Comparison of ENCODE assay signal across 25 cellular contexts in the genomic region with DNA sequence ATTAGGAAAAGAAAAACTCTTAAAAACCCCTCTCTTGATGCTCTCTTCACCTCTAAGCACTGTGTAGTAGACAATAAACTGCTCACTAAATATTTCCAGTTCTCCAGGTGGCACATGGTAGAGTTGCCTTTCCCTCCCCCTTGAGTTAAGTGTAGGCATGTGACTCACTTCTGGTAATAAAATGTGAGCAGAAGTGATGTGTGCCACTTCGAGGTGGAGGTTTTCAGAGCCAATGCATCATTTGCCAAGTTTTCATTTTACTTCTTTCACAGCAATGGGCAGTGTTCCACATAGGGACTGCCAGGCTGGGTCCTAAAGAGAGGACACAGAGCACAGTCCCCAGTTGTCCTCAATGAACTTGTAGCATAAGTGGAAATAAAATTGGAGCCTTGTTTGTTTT.
DNase-seq lines count a peak whose midpoint lies in the region; ATAC-seq and TF ChIP-seq lines count a peak whose summit lies in the region.
"Had no signal": no experiment of that assay in that cellular context is flagged by ENCODE, and none has a peak within 500 bp of the region (broad histone marks: within the 10 kb centered on the region; RNA-seq: fewer than 3 reads in every experiment).

No MANE protein-coding gene starts in this region.

- BruUV-seq in A673 (replicated peaks; lab: Mats Ljungman, UMichigan): no TSS peak

- no peaks in the 10 kb centered on the region for H3K79me2 ChIP-seq in Loucy (ENCODE audit: insufficient read depth, low read length)

- H3K9me3 ChIP-seq in A673 (ENCODE audit: low read depth, low read length, poor library complexity, severe bottlenecking): peaks cover 12% of the 10 kb centered on the region
- peaks cover 10% of the 10 kb centered on the region for H3K9me3 ChIP-seq in Loucy (ENCODE audit: insufficient read depth, low read depth, low read length)
- H3K9me3 ChIP-seq in sigmoid colon: peaks cover 0 to 4% (median 1%) of the 10 kb centered on the region in 4 donors
- H3K9me3 ChIP-seq: vagina had no signal

- DNase-seq in A673 (ENCODE audit: low spot score): peak; percentile 33
- peak; percentile 21 for DNase-seq in SW480 (ENCODE audit: low spot score)
- peak; percentile 26 to 52 for DNase-seq in left colon
- no peak for DNase-seq in NCI-H1436 (lab: John Stamatoyannopoulos, UW)
- DNase-seq in sigmoid colon: no peak
- no peak for DNase-seq in hypothalamus (lab: John Stamatoyannopoulos, UW)
- DNase-seq: activated CD4-positive, alpha-beta T cell treated with anti-CD3 and anti-CD28 coated beads for 48 hours; activated CD8-positive, alpha-beta memory T cell treated with anti-CD3 and anti-CD28 coated beads, Interleukin-2, amount 10 ng/mL, durations not matched to agents 7 days and 5 days; cerebellar nuclear complex; effector CD4-positive, alpha-beta T cell; erythroblast; GOT3; mesenchymal stem cell; naive thymus-derived CD4-positive, alpha-beta T cell; NCI-H187 treated with DMSO at 0.1 percent for 48 hours; NCI-H345; NCI-H82; stimulated activated CD4-positive, alpha-beta T cell treated with anti-CD3 and anti-CD28 coated beads, Interleukin-15, amount 100 ng/mL, for 24 hours; stimulated activated CD8-positive, alpha-beta memory T cell treated with anti-CD3 and anti-CD28 coated beads, Interleukin-4, amount 100 ng/mL, for 48 hours had no signal

- H3K36me3 ChIP-seq in A673 (ENCODE audit: insufficient read depth, low read length, poor library complexity, severe bottlenecking) (no peaks in the 10 kb centered on the region), Loucy (ENCODE audit: insufficient read depth, low read length) (no peaks in the 10 kb centered on the region), sigmoid colon (no peaks in the 10 kb centered on the region)
- H3K36me3 ChIP-seq: BLaER1 treated with 17β-estradiol and CSF1 and Interleukin-3, amounts not matched to agents 10 nM and 100 nM; SJSA1; vagina had no signal

- H3K4me1 ChIP-seq in A673 (ENCODE audit: insufficient read depth, low read length, poor library complexity, severe bottlenecking): peaks cover 8% of the 10 kb centered on the region
- peaks cover 7% of the 10 kb centered on the region for H3K4me1 ChIP-seq in Loucy (ENCODE audit: insufficient read depth, low read length, poor library complexity, severe bottlenecking)
- H3K4me1 ChIP-seq in sigmoid colon: no peaks in the 10 kb centered on the region
- H3K4me1 ChIP-seq: SJSA1, vagina had no signal

- H3K9me2 ChIP-seq in Loucy (replicated peaks; ENCODE audit: low read depth, low read length): no peaks in the 10 kb centered on the region

- no peak overlapping the region for H3K4me2 ChIP-seq in Loucy (ENCODE audit: low read depth, low read length, poor library complexity, severe bottlenecking)
- H3K4me2 ChIP-seq: BLaER1 treated with 17β-estradiol and CSF1 and Interleukin-3, amounts not matched to agents 10 nM and 100 nM had no signal

- peak overlapping the region; percentile 75; the same call in 1 of the 2 replicates for H2AFZ ChIP-seq in Loucy (ENCODE audit: low read length)

- H3K27ac ChIP-seq in A673 (ENCODE audit: low read depth, low read length, poor library complexity, severe bottlenecking) (no peak overlapping the region), sigmoid colon (no peak overlapping the region)
- H3K27ac ChIP-seq: BLaER1 treated with 17β-estradiol and CSF1 and Interleukin-3, amounts not matched to agents 10 nM and 100 nM; SJSA1; vagina had no signal

- H3F3A ChIP-seq in Loucy (ENCODE audit: low read depth): no peaks in the 10 kb centered on the region

- no peak overlapping the region for H3K9ac ChIP-seq in Loucy (ENCODE audit: low read depth, low read length, poor library complexity, severe bottlenecking)
- H3K9ac ChIP-seq: BLaER1 treated with 17β-estradiol and CSF1 and Interleukin-3, amounts not matched to agents 10 nM and 100 nM had no signal

- H3K4me3 ChIP-seq in A673 (ENCODE audit: low read depth, low read length, poor library complexity, severe bottlenecking) (no peak overlapping the region), Loucy (ENCODE audit: low read length, poor library complexity, severe bottlenecking) (no peak overlapping the region), sigmoid colon (no peak overlapping the region)
- H3K4me3 ChIP-seq: BLaER1 treated with 17β-estradiol and CSF1 and Interleukin-3, amounts not matched to agents 10 nM and 100 nM; SJSA1; vagina had no signal

- POLR2A ChIA-PET in A673 (lab: Charles Lee; ENCODE audit: low non-redundant PET): no interaction called here

- no peaks in the 10 kb centered on the region for H4K20me1 ChIP-seq in Loucy (ENCODE audit: insufficient read depth, low read length, poor library complexity, severe bottlenecking)
- H4K20me1 ChIP-seq: BLaER1 treated with 17β-estradiol and CSF1 and Interleukin-3, amounts not matched to agents 10 nM and 100 nM had no signal

- 6 to 46% methylated on average over 1 of the region's 1 CpG for WGBS in sigmoid colon, 2 donors

- no peaks in the 10 kb centered on the region for H3K27me3 ChIP-seq in A673 (replicated peaks; ENCODE audit: insufficient read depth, low read depth, low read length, poor library complexity)
- no peaks in the 10 kb centered on the region for H3K27me3 ChIP-seq in Loucy (ENCODE audit: insufficient read depth, low read length, poor library complexity, severe bottlenecking)
- no peaks in the 10 kb centered on the region for H3K27me3 ChIP-seq in sigmoid colon
- H3K27me3 ChIP-seq: BLaER1 treated with 17β-estradiol and CSF1 and Interleukin-3, amounts not matched to agents 10 nM and 100 nM; vagina had no signal

- no peak for TF ChIP-seq POLR2A in sigmoid colon (IDR thresholded peaks at IDR 0.05)

- intact Hi-C loops in A673 (cut with micrococcal nuclease; ENCODE audit: unreplicated experiment) (no loop called here), left colon (cut with DNase I, micrococcal nuclease) (no loop called here), sigmoid colon (cut with DNase I) (no loop called here)

- peak; percentile 92 for ATAC-seq in left colon
- ATAC-seq in GM21786 (IDR thresholded peaks at IDR 0.05; ENCODE audit: unreplicated experiment): no peak
- ATAC-seq: activated CD8-positive, alpha-beta memory T cell treated with anti-CD3 and anti-CD28 coated beads, Interleukin-2, amount 10 ng/mL, durations not matched to agents 7 days and 5 days; activated naive CD4-positive, alpha-beta T cell treated with anti-CD3 and anti-CD28 coated beads, Interleukin-2, amount 50 U/mL, for 72 hours; naive thymus-derived CD4-positive, alpha-beta T cell had no signal

- TF ChIP-seq CTCF in A673 (conservative IDR thresholded peaks at IDR 0.05; ENCODE audit: low read depth, low read length) (no peak), Loucy (conservative IDR thresholded peaks at IDR 0.05; ENCODE audit: low read length) (no peak), sigmoid colon (IDR thresholded peaks at IDR 0.05) (no peak)

- no peak for TF ChIP-seq EP300 in sigmoid colon (IDR thresholded peaks at IDR 0.05)

- CTCF ChIA-PET in A673 (lab: Charles Lee): no interaction called here

Comparison
In these comparisons a context has a peak if more than half of its experiments do, and no peak if none do; other contexts are left out.
1. DNase-seq: peak in A673 (single experiment), SW480 (single experiment) and left colon (2 of 2); none in NCI-H1436 (single experiment), sigmoid colon (single experiment) and hypothalamus (0 of 51).